ENCODE assay signal across 10 cellular contexts in genomic region chrX:49177338-49177833, GRCh38. TPM values are rescaled to one million over a fixed set of nuclear protein-coding genes. Genes with fewer than 3 reads are reported as not detected.
DNase-seq lines count a peak whose midpoint lies in the region; ATAC-seq and TF ChIP-seq lines count a peak whose summit lies in the region.
"Had no signal": no experiment of that assay in that cellular context is flagged by ENCODE, and none has a peak within 500 bp of the region (broad histone marks: within the 10 kb centered on the region; RNA-seq: fewer than 3 reads in every experiment).

No MANE protein-coding gene starts in this region.

- 81 to 89% (median 84%) methylated on average over 4 of the region's 4 CpGs for WGBS in adrenal gland, 4 donors
- WGBS in right lobe of liver (ENCODE audit: insufficient coverage, low coverage, low lambda C conversion rate, missing lambda C conversion rate) = 69% methylated on average over 3 of the region's 4 CpGs

- intact Hi-C loops in adrenal gland (cut with DNase I) (no loop called here), right lobe of liver (cut with DNase I) (no loop called here), dorsolateral prefrontal cortex (cut with DNase I) (no loop called here)

- peak; percentile 46 to 66 (median 61) for ATAC-seq in right lobe of liver
- ATAC-seq in HG02885 (IDR thresholded peaks at IDR 0.05; ENCODE audit: poor library complexity, unreplicated experiment) = no peak
- no peak for ATAC-seq in GM21786 (IDR thresholded peaks at IDR 0.05; ENCODE audit: unreplicated experiment)
- no peak for ATAC-seq in HG02852 (IDR thresholded peaks at IDR 0.05; ENCODE audit: unreplicated experiment)

- H3K9me3 ChIP-seq in adrenal gland (replicated peaks in 1 of 3) = no peaks in the 10 kb centered on the region
- H3K9me3 ChIP-seq in right lobe of liver = no peaks in the 10 kb centered on the region

- no peak for TF ChIP-seq POLR2A in adrenal gland (IDR thresholded peaks at IDR 0.05)
- TF ChIP-seq POLR2A in right lobe of liver (IDR thresholded peaks at IDR 0.05) = no peak

- H3K36me3 ChIP-seq in adrenal gland (replicated peaks in 1 of 2) (peaks cover 0 to 12% of the 10 kb centered on the region in 2 donors), right lobe of liver (no peaks in the 10 kb centered on the region)

- H3K27ac ChIP-seq in adrenal gland (peak overlapping the region in 4 of 5 donors; percentile 42 to 70 (median 67)), right lobe of liver (no peak overlapping the region), dorsolateral prefrontal cortex (peak overlapping the region in 2 of 59 donors; percentile 5 to 27)

- H3K4me1 ChIP-seq in adrenal gland (replicated peaks in 1 of 2) (peaks cover 8 to 12% of the 10 kb centered on the region in 2 donors), right lobe of liver (peaks cover 0 to 5% (median 0%) of the 10 kb centered on the region in 4 donors)

- H3K27me3 ChIP-seq in adrenal gland (no peaks in the 10 kb centered on the region), right lobe of liver (no peaks in the 10 kb centered on the region), dorsolateral prefrontal cortex (peaks cover 0 to 35% (median 0%) of the 10 kb centered on the region in 45 donors)

- DNase-seq in AML-193 (lab: John Stamatoyannopoulos, UW) (peak; percentile 20 to 24), KBM-7 (peak; percentile 67), adrenal gland (peak in 2 of 7 donors; percentile 32 to 43), right lobe of liver (no peak), dorsolateral prefrontal cortex (no peak)
- DNase-seq: KG1, T-helper 1 cell had no signal

- TF ChIP-seq CTCF in adrenal gland (IDR thresholded peaks at IDR 0.05) (peak in 2 of 6 experiments; percentile 18 to 21), right lobe of liver (IDR thresholded peaks at IDR 0.05) (peak in 3 of 4 donors; percentile 6 to 35 (median 18)), dorsolateral prefrontal cortex (IDR thresholded peaks at IDR 0.05 in 54 of 56, conservative IDR thresholded peaks at IDR 0.05 in 2 of 56; ENCODE audit: low read depth in 1 of 56, partially characterized antibody in 56 of 56) (no peak)

- in situ Hi-C loops in KBM-7 (cut with MboI; ENCODE audit: low pct_unique_long_range_greater_than_20kb, low sequenced_read_pairs) = no loop called here

- no peak overlapping the region for H3K4me3 ChIP-seq in adrenal gland
- H3K4me3 ChIP-seq in right lobe of liver = no peak overlapping the region
- no peak overlapping the region for H3K4me3 ChIP-seq in dorsolateral prefrontal cortex

RNA-seq across cellular contexts. Expression of gene PLP2, which starts 5.7 kb away (rescaled TPM):
- total RNA-seq in adrenal gland = 100 to 1,000 TPM in 5 of 8 donors, 10 to 100 TPM in 3; 52.1 to 304 (median 152) TPM
- polyA plus RNA-seq in adrenal gland = 100 to 1,000 TPM in 2 of 3 donors, 10 to 100 TPM in 1; 78.2 to 724 (median 324) TPM
- 10 to 100 TPM in 4 of 6 experiments, 1 to 10 TPM in 2; 7.4 to 24.4 (median 14.5) TPM for total RNA-seq in right lobe of liver
- total RNA-seq in dorsolateral prefrontal cortex = 10 to 100 TPM in 24 of 120 experiments, 1 to 10 TPM in 96; 2.2 to 24.2 (median 6.7) TPM

RNA-seq across cellular contexts. Expression of gene PRICKLE3, which starts 8.8 kb away (rescaled TPM):
- total RNA-seq in adrenal gland = 10 to 100 TPM in 7 of 8 donors, 1 to 10 TPM in 1; 6.3 to 46.8 (median 13.2) TPM
- 10 to 100 TPM in 1 of 3 donors, 1 to 10 TPM in 2; 5.7 to 10.9 (median 6.6) TPM for polyA plus RNA-seq in adrenal gland
- total RNA-seq in right lobe of liver = 1 to 10 TPM; 3.8 to 6.4 (median 5.0) TPM
- total RNA-seq in dorsolateral prefrontal cortex = 1 to 10 TPM; 1.1 to 9.3 (median 3.5) TPM

RNA-seq across cellular contexts. Expression of gene MAGIX, which starts 14.8 kb away (rescaled TPM):
- total RNA-seq in adrenal gland = 10 to 100 TPM in 1 of 8 donors, 1 to 10 TPM in 7; 2.2 to 16.2 (median 2.9) TPM
- 1 to 10 TPM in 2 of 3 donors, under 1 TPM in 1; 0.59 to 8.4 (median 7.6) TPM for polyA plus RNA-seq in adrenal gland
- total RNA-seq in right lobe of liver = 10 to 100 TPM in 4 of 6 experiments, 1 to 10 TPM in 2; 8.8 to 24.0 (median 18.4) TPM
- 1 to 10 TPM; 2.3 to 9.6 (median 5.3) TPM for total RNA-seq in dorsolateral prefrontal cortex

RNA-seq across cellular contexts. Expression of gene SYP, which starts 22.6 kb away (rescaled TPM):
- total RNA-seq in adrenal gland (10 to 100 TPM in 7 of 8 donors, 1 to 10 TPM in 1; 6.8 to 52.3 (median 18.3) TPM), right lobe of liver (under 1 TPM in 5 of 6 experiments, not detected in 1; 0.12 to 0.39 (median 0.27) TPM), dorsolateral prefrontal cortex (100 to 1,000 TPM; 150 to 795 (median 493) TPM)
- polyA plus RNA-seq in adrenal gland = 10 to 100 TPM; 18.6 to 73.1 (median 61.4) TPM

RNA-seq across cellular contexts. Expression of gene GPKOW, which starts 53.9 kb away (rescaled TPM):
- total RNA-seq in adrenal gland (10 to 100 TPM; 21.5 to 58.4 (median 27.0) TPM), right lobe of liver (10 to 100 TPM in 3 of 6 experiments, 1 to 10 TPM in 3; 9.3 to 14.9 (median 10.2) TPM), dorsolateral prefrontal cortex (10 to 100 TPM; 25.5 to 45.0 (median 35.2) TPM)
- polyA plus RNA-seq in adrenal gland = 10 to 100 TPM; 10.1 to 21.8 (median 11.3) TPM

Comparison
In these comparisons a context has a peak if more than half of its experiments do, and no peak if none do; other contexts are left out.
1. DNase-seq: peak in AML-193 (2 of 2) and KBM-7 (single experiment); none in right lobe of liver (0 of 3) and dorsolateral prefrontal cortex (0 of 10).
2. H3K27ac ChIP-seq: peak in adrenal gland (4 of 5); none in right lobe of liver (0 of 3).
3. CTCF ChIP-seq: peak in right lobe of liver (3 of 4); none in dorsolateral prefrontal cortex (0 of 56).
4. ATAC-seq: peak in right lobe of liver (4 of 4); none in HG02885 (single experiment), GM21786 (single experiment) and HG02852 (single experiment).